In the genomic region with DNA sequence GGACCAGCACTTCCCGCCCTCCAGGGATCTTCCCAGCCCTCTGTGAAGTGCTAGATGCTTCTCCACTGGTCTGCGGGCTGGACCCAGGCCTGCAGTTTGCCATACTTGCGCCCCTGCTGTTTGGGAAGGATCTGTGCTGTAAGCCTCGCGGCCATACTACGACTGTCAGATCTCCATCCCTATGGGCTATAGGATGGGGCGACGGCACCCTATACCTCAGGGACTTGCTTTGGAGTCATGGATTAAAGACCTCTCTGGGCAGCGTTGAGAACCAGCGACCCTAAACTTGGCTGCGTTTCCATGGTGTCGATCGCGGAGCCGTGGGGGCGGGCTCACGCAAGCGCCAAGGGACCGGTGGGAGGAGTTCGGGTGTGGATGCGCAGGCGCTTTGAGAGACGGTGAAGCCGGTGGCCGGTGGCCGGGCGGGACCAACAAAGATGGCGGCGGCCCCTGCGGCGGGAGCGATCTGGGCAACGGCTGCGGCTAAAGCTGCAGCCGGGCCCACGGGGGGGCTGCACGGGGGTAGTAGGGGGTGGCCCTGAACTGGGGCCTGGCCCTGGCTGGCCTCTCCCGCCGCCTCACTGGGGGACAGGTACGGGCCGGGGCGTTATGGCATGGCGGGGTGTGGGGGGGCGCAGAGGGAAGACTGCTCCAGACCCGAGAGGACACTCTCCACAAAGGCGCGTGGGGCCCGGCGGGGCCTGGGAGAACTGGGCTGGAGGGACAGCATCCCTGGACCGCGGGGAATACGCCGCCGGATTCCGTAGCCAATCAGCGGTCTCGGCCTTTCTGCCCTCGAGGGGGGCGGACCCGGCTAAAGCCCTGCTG, we compare ENCODE assay signal across 1 cellular context.
A peak's percentile ranks its signal among the peaks of the same experiment; 100 is the strongest.
TF ChIP-seq lines count a peak whose summit lies in the region.

A gene with protein sequence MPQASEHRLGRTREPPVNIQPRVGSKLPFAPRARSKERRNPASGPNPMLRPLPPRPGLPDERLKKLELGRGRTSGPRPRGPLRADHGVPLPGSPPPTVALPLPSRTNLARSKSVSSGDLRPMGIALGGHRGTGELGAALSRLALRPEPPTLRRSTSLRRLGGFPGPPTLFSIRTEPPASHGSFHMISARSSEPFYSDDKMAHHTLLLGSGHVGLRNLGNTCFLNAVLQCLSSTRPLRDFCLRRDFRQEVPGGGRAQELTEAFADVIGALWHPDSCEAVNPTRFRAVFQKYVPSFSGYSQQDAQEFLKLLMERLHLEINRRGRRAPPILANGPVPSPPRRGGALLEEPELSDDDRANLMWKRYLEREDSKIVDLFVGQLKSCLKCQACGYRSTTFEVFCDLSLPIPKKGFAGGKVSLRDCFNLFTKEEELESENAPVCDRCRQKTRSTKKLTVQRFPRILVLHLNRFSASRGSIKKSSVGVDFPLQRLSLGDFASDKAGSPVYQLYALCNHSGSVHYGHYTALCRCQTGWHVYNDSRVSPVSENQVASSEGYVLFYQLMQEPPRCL (plus strand): TSS at position 414 of the 828 bp plus-strand sequence. CDS start 1,141 bp downstream, outside the sequence.

TF ChIP-seq in K562, 482 proteins besides CTCF, POLR2A, EP300 and RAD21 (continued from another document and continues in another):
- TF ChIP-seq FOXJ3 (CRISPR knock-in tag; IDR thresholded peaks at IDR 0.05), result no peak
- TF ChIP-seq, protein P1, sequence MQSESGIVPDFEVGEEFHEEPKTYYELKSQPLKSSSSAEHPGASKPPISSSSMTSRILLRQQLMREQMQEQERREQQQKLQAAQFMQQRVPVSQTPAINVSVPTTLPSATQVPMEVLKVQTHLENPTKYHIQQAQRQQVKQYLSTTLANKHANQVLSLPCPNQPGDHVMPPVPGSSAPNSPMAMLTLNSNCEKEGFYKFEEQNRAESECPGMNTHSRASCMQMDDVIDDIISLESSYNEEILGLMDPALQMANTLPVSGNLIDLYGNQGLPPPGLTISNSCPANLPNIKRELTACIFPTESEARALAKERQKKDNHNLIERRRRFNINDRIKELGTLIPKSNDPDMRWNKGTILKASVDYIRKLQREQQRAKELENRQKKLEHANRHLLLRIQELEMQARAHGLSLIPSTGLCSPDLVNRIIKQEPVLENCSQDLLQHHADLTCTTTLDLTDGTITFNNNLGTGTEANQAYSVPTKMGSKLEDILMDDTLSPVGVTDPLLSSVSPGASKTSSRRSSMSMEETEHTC (IDR thresholded peaks at IDR 0.05), result no peak
- TF ChIP-seq ZNF197 (CRISPR knock-in tag; IDR thresholded peaks at IDR 0.05; ENCODE audit: low read depth), result no peak
- no peak for TF ChIP-seq ZC3H8 (IDR thresholded peaks at IDR 0.05)
- peak; percentile 88 for TF ChIP-seq RFX1 (IDR thresholded peaks at IDR 0.05)
- TF ChIP-seq NR2C1 (IDR thresholded peaks at IDR 0.05), result no peak
- no peak for TF ChIP-seq NR2C1 (tag; IDR thresholded peaks at IDR 0.05)
- TF ChIP-seq, protein P2, sequence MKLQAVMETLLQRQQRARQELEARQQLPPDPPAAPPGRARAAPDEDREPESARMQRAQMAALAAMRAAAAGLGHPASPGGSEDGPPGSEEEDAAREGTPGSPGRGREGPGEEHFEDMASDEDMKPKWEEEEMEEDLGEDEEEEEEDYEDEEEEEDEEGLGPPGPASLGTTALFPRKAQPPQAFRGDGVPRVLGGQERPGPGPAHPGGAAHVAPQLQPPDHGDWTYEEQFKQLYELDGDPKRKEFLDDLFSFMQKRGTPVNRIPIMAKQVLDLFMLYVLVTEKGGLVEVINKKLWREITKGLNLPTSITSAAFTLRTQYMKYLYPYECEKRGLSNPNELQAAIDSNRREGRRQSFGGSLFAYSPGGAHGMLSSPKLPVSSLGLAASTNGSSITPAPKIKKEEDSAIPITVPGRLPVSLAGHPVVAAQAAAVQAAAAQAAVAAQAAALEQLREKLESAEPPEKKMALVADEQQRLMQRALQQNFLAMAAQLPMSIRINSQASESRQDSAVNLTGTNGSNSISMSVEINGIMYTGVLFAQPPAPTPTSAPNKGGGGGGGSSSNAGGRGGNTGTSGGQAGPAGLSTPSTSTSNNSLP (IDR thresholded peaks at IDR 0.05; ENCODE audit: borderline replicate concordance, low read depth, low read length), result no peak
- TF ChIP-seq, protein P3, sequence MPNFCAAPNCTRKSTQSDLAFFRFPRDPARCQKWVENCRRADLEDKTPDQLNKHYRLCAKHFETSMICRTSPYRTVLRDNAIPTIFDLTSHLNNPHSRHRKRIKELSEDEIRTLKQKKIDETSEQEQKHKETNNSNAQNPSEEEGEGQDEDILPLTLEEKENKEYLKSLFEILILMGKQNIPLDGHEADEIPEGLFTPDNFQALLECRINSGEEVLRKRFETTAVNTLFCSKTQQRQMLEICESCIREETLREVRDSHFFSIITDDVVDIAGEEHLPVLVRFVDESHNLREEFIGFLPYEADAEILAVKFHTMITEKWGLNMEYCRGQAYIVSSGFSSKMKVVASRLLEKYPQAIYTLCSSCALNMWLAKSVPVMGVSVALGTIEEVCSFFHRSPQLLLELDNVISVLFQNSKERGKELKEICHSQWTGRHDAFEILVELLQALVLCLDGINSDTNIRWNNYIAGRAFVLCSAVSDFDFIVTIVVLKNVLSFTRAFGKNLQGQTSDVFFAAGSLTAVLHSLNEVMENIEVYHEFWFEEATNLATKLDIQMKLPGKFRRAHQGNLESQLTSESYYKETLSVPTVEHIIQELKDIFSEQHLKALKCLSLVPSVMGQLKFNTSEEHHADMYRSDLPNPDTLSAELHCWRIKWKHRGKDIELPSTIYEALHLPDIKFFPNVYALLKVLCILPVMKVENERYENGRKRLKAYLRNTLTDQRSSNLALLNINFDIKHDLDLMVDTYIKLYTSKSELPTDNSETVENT (CRISPR knock-in tag; IDR thresholded peaks at IDR 0.05), result 0 out of 2 replicates have a peak, but pooled peaks have one; percentile 17
- no peak for TF ChIP-seq ILK (tag; IDR thresholded peaks at IDR 0.05; ENCODE audit: borderline replicate concordance, low read depth)
- TF ChIP-seq TAL1 (IDR thresholded peaks at IDR 0.05), result no peak
- TF ChIP-seq THRAP3 (IDR thresholded peaks at IDR 0.05; ENCODE audit: borderline replicate concordance), result no peak
- no peak for TF ChIP-seq ZNF507 (tag; conservative IDR thresholded peaks at IDR 0.05)
- no peak for TF ChIP-seq SRSF3 (IDR thresholded peaks at IDR 0.05; ENCODE audit: insufficient read depth, low read length)
- no peak for TF ChIP-seq KLF6 (CRISPR knock-in tag; IDR thresholded peaks at IDR 0.05; ENCODE audit: borderline replicate concordance)
- no peak for TF ChIP-seq ETV1 (tag; conservative IDR thresholded peaks at IDR 0.05; ENCODE audit: low read depth)
- no peak for TF ChIP-seq MCM7 (IDR thresholded peaks at IDR 0.05)
- TF ChIP-seq, protein P4, sequence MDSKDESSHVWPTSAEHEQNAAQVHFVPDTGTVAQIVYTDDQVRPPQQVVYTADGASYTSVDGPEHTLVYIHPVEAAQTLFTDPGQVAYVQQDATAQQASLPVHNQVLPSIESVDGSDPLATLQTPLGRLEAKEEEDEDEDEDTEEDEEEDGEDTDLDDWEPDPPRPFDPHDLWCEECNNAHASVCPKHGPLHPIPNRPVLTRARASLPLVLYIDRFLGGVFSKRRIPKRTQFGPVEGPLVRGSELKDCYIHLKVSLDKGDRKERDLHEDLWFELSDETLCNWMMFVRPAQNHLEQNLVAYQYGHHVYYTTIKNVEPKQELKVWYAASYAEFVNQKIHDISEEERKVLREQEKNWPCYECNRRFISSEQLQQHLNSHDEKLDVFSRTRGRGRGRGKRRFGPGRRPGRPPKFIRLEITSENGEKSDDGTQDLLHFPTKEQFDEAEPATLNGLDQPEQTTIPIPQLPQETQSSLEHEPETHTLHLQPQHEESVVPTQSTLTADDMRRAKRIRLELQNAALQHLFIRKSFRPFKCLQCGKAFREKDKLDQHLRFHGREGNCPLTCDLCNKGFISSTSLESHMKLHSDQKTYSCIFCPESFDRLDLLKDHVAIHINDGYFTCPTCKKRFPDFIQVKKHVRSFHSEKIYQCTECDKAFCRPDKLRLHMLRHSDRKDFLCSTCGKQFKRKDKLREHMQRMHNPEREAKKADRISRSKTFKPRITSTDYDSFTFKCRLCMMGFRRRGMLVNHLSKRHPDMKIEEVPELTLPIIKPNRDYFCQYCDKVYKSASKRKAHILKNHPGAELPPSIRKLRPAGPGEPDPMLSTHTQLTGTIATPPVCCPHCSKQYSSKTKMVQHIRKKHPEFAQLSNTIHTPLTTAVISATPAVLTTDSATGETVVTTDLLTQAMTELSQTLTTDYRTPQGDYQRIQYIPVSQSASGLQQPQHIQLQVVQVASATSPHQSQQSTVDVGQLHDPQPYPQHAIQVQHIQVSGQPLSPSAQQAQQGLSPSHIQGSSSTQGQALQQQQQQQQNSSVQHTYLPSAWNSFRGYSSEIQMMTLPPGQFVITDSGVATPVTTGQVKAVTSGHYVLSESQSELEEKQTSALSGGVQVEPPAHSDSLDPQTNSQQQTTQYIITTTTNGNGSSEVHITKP (IDR thresholded peaks at IDR 0.05; ENCODE audit: partially characterized antibody), result no peak
- TF ChIP-seq BRCA1 (IDR thresholded peaks at IDR 0.05), result no peak
- TF ChIP-seq BRCA1 (CRISPR knock-in tag; IDR thresholded peaks at IDR 0.05), result no peak
- no peak for TF ChIP-seq HNRNPL (IDR thresholded peaks at IDR 0.05; ENCODE audit: low read depth, low read length)
- no peak for TF ChIP-seq ZNF311 (CRISPR knock-in tag; IDR thresholded peaks at IDR 0.05)
- no peak for TF ChIP-seq ATF1 (CRISPR knock-in tag; IDR thresholded peaks at IDR 0.05)
- peak; percentile 23; the same call in 1 of the 2 replicates for TF ChIP-seq ATF1 (tag; IDR thresholded peaks at IDR 0.05)
- TF ChIP-seq ZNF830 (CRISPR knock-in tag; IDR thresholded peaks at IDR 0.05), result no peak
- no peak for TF ChIP-seq HDAC2 (IDR thresholded peaks at IDR 0.05)
- TF ChIP-seq, protein P5, sequence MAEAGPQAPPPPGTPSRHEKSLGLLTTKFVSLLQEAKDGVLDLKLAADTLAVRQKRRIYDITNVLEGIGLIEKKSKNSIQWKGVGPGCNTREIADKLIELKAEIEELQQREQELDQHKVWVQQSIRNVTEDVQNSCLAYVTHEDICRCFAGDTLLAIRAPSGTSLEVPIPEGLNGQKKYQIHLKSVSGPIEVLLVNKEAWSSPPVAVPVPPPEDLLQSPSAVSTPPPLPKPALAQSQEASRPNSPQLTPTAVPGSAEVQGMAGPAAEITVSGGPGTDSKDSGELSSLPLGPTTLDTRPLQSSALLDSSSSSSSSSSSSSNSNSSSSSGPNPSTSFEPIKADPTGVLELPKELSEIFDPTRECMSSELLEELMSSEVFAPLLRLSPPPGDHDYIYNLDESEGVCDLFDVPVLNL (CRISPR knock-in tag; IDR thresholded peaks at IDR 0.05; ENCODE audit: low read depth), result no peak
- TF ChIP-seq, protein P6, sequence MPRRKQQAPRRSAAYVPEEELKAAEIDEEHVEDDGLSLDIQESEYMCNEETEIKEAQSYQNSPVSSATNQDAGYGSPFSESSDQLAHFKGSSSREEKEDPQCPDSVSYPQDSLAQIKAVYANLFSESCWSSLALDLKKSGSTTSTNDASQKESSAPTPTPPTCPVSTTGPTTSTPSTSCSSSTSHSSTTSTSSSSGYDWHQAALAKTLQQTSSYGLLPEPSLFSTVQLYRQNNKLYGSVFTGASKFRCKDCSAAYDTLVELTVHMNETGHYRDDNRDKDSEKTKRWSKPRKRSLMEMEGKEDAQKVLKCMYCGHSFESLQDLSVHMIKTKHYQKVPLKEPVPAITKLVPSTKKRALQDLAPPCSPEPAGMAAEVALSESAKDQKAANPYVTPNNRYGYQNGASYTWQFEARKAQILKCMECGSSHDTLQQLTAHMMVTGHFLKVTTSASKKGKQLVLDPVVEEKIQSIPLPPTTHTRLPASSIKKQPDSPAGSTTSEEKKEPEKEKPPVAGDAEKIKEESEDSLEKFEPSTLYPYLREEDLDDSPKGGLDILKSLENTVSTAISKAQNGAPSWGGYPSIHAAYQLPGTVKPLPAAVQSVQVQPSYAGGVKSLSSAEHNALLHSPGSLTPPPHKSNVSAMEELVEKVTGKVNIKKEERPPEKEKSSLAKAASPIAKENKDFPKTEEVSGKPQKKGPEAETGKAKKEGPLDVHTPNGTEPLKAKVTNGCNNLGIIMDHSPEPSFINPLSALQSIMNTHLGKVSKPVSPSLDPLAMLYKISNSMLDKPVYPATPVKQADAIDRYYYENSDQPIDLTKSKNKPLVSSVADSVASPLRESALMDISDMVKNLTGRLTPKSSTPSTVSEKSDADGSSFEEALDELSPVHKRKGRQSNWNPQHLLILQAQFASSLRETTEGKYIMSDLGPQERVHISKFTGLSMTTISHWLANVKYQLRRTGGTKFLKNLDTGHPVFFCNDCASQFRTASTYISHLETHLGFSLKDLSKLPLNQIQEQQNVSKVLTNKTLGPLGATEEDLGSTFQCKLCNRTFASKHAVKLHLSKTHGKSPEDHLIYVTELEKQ (CRISPR knock-in tag; IDR thresholded peaks at IDR 0.05), result no peak
- no peak for TF ChIP-seq ASH1L (IDR thresholded peaks at IDR 0.05; ENCODE audit: borderline replicate concordance, low read depth, partially characterized antibody)
- no peak for TF ChIP-seq MEF2D (tag; conservative IDR thresholded peaks at IDR 0.05; ENCODE audit: low read depth)
- peak; percentile 63; the same call in 1 of the 2 replicates for TF ChIP-seq MTA3 (IDR thresholded peaks at IDR 0.05; ENCODE audit: borderline replicate concordance)
- TF ChIP-seq, protein P7, sequence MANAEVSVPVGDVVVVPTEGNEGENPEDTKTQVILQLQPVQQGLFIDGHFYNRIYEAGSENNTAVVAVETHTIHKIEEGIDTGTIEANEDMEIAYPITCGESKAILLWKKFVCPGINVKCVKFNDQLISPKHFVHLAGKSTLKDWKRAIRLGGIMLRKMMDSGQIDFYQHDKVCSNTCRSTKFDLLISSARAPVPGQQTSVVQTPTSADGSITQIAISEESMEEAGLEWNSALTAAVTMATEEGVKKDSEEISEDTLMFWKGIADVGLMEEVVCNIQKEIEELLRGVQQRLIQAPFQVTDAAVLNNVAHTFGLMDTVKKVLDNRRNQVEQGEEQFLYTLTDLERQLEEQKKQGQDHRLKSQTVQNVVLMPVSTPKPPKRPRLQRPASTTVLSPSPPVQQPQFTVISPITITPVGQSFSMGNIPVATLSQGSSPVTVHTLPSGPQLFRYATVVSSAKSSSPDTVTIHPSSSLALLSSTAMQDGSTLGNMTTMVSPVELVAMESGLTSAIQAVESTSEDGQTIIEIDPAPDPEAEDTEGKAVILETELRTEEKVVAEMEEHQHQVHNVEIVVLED (CRISPR knock-in tag; IDR thresholded peaks at IDR 0.05), result peak; percentile 34; the same call in 1 of the 2 replicates
- TF ChIP-seq ZBTB17 (CRISPR knock-in tag; IDR thresholded peaks at IDR 0.05), result no peak; the same call in 1 of the 2 replicates
- TF ChIP-seq, protein P8, sequence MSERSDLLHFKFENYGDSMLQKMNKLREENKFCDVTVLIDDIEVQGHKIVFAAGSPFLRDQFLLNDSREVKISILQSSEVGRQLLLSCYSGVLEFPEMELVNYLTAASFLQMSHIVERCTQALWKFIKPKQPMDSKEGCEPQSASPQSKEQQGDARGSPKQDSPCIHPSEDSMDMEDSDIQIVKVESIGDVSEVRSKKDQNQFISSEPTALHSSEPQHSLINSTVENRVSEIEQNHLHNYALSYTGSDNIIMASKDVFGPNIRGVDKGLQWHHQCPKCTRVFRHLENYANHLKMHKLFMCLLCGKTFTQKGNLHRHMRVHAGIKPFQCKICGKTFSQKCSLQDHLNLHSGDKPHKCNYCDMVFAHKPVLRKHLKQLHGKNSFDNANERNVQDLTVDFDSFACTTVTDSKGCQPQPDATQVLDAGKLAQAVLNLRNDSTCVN (CRISPR knock-in tag; IDR thresholded peaks at IDR 0.05), result no peak; the same call in 1 of the 2 replicates
